In the genomic region with DNA sequence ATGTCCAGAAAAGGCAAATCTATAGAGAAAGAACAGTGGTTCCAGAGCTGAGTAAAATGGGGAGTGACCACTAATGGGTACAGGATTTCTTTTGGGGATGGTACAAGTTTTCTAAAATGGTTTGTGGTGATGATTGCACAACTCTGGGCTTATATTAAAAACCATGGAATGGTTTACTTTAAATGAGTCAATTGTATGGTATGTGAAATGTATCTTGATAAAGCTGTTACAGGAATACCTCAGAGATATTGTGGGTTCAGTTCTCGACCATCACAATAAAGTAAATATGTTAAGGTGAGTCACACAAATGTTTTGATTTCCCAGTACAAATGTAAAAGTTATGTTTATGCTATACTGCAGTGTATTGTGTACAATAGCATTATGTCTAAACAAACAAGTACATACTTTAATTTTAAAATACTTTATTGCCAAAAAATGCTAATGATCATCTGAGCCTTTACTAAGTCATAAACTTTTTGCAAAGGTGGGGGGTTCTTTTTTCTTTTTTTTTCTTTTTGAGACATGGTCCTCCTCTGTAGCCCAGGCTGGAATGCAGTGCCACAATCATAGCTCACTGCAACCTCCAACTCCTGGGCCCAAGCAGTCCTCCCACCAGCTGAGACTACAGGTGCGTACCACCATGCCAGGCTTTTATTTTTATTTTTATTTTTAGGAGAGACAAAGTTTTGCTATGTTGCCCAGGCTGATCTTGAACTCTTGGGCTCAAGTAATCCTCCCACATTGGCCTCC, we compare ENCODE assay signal across 1 cellular context.
TF ChIP-seq lines count a peak whose summit lies in the region.

No MANE protein-coding gene starts in this region.

TF ChIP-seq in IMR-90, 13 proteins besides CTCF, POLR2A, EP300 and RAD21:
- TF ChIP-seq RFX5 (IDR thresholded peaks at IDR 0.05; ENCODE audit: low read depth, low read length) (no peak), MXI1 (IDR thresholded peaks at IDR 0.05; ENCODE audit: borderline replicate concordance, low read depth, low read length) (no peak), RCOR1 (IDR thresholded peaks at IDR 0.05; ENCODE audit: insufficient replicate concordance, low read length) (peak; percentile 15), MAFK (IDR thresholded peaks at IDR 0.05; ENCODE audit: low read depth, low read length) (no peak), CEBPB (IDR thresholded peaks at IDR 0.05; ENCODE audit: low read depth, low read length) (peak; percentile 99), BHLHE40 (IDR thresholded peaks at IDR 0.05; ENCODE audit: low read depth, low read length) (peak; percentile 41; the same call in 1 of the 2 replicates), SMC3 (IDR thresholded peaks at IDR 0.05; ENCODE audit: low read depth, low read length) (no peak), NFE2L2 (IDR thresholded peaks at IDR 0.05; ENCODE audit: low read depth, low read length) (no peak), CHD1 (IDR thresholded peaks at IDR 0.05; ENCODE audit: low read depth, low read length) (no peak), FOS (IDR thresholded peaks at IDR 0.05; ENCODE audit: low read depth, low read length) (peak; percentile 90), MAZ (IDR thresholded peaks at IDR 0.05; ENCODE audit: borderline replicate concordance, low read depth, low read length) (no peak)
- TF ChIP-seq, protein P1, sequence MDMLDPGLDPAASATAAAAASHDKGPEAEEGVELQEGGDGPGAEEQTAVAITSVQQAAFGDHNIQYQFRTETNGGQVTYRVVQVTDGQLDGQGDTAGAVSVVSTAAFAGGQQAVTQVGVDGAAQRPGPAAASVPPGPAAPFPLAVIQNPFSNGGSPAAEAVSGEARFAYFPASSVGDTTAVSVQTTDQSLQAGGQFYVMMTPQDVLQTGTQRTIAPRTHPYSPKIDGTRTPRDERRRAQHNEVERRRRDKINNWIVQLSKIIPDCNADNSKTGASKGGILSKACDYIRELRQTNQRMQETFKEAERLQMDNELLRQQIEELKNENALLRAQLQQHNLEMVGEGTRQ (IDR thresholded peaks at IDR 0.05; ENCODE audit: low read depth, low read length), result no peak
- TF ChIP-seq, protein P2, sequence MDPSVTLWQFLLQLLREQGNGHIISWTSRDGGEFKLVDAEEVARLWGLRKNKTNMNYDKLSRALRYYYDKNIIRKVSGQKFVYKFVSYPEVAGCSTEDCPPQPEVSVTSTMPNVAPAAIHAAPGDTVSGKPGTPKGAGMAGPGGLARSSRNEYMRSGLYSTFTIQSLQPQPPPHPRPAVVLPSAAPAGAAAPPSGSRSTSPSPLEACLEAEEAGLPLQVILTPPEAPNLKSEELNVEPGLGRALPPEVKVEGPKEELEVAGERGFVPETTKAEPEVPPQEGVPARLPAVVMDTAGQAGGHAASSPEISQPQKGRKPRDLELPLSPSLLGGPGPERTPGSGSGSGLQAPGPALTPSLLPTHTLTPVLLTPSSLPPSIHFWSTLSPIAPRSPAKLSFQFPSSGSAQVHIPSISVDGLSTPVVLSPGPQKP (IDR thresholded peaks at IDR 0.05; ENCODE audit: borderline replicate concordance, low read depth, low read length), result no peak
